ENCODE assay signal across 1 cellular context in the genomic region with DNA sequence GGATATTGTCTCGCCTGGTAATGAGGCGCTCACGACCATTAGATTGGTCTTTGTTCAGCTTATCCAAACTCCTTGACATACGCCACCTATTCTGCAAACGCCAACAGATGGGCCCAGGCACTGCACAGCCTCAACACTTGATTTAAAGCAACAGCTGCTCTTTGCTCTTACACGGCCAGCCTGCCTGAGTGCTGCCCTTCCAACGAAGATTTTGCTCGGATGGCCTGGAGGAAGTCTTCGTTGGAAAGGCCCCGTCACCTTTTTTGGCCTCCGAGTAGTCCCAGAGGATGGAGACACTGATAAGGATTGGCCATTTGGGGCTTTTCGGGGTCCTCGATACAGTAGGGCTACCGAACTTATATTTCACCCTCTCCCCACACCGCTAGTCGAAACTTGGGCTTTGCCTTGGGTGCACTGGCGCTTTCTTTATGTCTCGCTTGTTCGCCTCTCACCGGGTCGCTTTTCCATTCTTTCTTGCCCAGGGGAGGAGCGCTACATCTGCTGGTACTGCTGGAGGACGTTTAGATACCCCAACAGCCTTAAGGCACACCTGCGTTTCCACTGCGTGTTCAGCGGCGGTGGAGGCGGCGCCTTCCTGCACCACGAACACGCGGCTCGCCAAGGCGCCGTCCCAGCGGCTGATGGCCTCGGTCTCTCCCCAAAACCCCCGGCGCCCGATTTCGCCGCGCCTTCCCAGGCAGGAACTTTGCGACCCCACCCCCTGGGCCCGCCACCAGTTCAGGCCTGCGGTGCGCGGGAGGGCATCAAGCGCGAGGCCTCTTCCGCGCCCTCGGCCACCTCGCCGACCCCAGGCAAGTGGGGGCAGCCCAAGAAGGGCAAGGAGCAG.
TF ChIP-seq lines count a peak whose summit lies in the region.

No MANE protein-coding gene starts in this region.

TF ChIP-seq in WTC11, 78 proteins besides CTCF, POLR2A, EP300 and RAD21 (continued from another document):
- TF ChIP-seq, protein P1, sequence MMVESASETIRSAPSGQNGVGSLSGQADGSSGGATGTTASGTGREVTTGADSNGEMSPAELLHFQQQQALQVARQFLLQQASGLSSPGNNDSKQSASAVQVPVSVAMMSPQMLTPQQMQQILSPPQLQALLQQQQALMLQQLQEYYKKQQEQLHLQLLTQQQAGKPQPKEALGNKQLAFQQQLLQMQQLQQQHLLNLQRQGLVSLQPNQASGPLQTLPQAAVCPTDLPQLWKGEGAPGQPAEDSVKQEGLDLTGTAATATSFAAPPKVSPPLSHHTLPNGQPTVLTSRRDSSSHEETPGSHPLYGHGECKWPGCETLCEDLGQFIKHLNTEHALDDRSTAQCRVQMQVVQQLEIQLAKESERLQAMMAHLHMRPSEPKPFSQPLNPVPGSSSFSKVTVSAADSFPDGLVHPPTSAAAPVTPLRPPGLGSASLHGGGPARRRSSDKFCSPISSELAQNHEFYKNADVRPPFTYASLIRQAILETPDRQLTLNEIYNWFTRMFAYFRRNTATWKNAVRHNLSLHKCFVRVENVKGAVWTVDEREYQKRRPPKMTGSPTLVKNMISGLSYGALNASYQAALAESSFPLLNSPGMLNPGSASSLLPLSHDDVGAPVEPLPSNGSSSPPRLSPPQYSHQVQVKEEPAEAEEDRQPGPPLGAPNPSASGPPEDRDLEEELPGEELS (CRISPR knock-in tag; IDR thresholded peaks at IDR 0.05) = 0 out of 2 replicates have a peak, but pooled peaks have one; percentile 43
- TF ChIP-seq, protein P2, sequence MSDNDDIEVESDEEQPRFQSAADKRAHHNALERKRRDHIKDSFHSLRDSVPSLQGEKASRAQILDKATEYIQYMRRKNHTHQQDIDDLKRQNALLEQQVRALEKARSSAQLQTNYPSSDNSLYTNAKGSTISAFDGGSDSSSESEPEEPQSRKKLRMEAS (CRISPR knock-in tag; IDR thresholded peaks at IDR 0.05) = peak; percentile 49
- no peak for TF ChIP-seq CBFB (CRISPR knock-in tag; IDR thresholded peaks at IDR 0.05; ENCODE audit: low read depth)
- 0 out of 2 replicates have a peak, but pooled peaks have one; percentile 46 for TF ChIP-seq SMAD3 (CRISPR knock-in tag; IDR thresholded peaks at IDR 0.05; ENCODE audit: borderline replicate concordance)
- TF ChIP-seq RORB (CRISPR knock-in tag; IDR thresholded peaks at IDR 0.05) = no peak
TF ChIP-seq in WTC11: peak in this region for 8.
